ENCODE assay signal across 15 cellular contexts in the genomic region with DNA sequence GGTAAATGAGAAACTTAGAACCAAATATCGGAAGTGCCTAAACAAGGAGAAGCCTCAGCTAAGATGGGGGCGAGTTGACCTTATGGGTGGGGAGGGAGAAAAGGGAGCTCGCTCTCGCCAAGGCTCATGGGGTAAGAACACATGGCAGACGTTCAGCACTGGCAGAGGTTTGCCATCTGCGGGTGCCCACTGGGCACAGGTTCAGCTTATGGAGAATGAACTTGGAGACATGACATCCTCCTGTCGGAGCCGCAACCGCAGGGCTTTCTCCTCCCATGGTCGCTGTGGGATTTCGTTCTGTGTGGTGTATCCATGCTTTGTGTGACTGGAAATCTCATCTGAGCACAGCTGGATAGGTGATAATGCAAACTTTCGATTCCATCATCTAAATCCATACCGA.
"Had no signal": no experiment of that assay in that cellular context is flagged by ENCODE, and none has a peak within 500 bp of the region (broad histone marks: within the 10 kb centered on the region; RNA-seq: fewer than 3 reads in every experiment).

No MANE protein-coding gene starts in this region.

- ATAC-seq: esophagus mucosa; heart left ventricle; natural killer cell; right cardiac atrium; stimulated activated memory B cell treated with anti-CD40 and anti-IgM and Interleukin-4, amounts not matched to agents 10 μg/mL and 1 μg/mL and 100 μg/mL, for 72 hours had no signal

- H3K36me3 Mint-ChIP-seq: natural killer cell; stimulated activated memory B cell treated with anti-CD40 and anti-IgM and Interleukin-4, amounts not matched to agents 10 μg/mL and 1 μg/mL and 100 μg/mL, for 72 hours had no signal

- H3K4me1 Mint-ChIP-seq: natural killer cell; stimulated activated memory B cell treated with anti-CD40 and anti-IgM and Interleukin-4, amounts not matched to agents 10 μg/mL and 1 μg/mL and 100 μg/mL, for 72 hours had no signal

- H3K27ac Mint-ChIP-seq: natural killer cell; stimulated activated memory B cell treated with anti-CD40 and anti-IgM and Interleukin-4, amounts not matched to agents 10 μg/mL and 1 μg/mL and 100 μg/mL, for 72 hours; stimulated activated naive CD8-positive, alpha-beta T cell treated with anti-CD3 and anti-CD28 coated beads, Interleukin-15, Interleukin-2, amounts not matched to agents 100 ng/mL and 50 ng/mL, for 24 hours had no signal

- H3K4me3 Mint-ChIP-seq: natural killer cell; neural crest cell; stimulated activated memory B cell treated with anti-CD40 and anti-IgM and Interleukin-4, amounts not matched to agents 10 μg/mL and 1 μg/mL and 100 μg/mL, for 72 hours; stimulated activated naive CD8-positive, alpha-beta T cell treated with anti-CD3 and anti-CD28 coated beads, Interleukin-15, Interleukin-2, amounts not matched to agents 100 ng/mL and 50 ng/mL, for 24 hours had no signal

- H3K9me3 Mint-ChIP-seq: natural killer cell; neural crest cell; stimulated activated naive CD8-positive, alpha-beta T cell treated with anti-CD3 and anti-CD28 coated beads, Interleukin-15, Interleukin-2, amounts not matched to agents 100 ng/mL and 50 ng/mL, for 24 hours had no signal

- H3K27me3 Mint-ChIP-seq: stimulated activated naive CD8-positive, alpha-beta T cell treated with anti-CD3 and anti-CD28 coated beads, Interleukin-15, Interleukin-2, amounts not matched to agents 100 ng/mL and 50 ng/mL, for 24 hours had no signal

- DNase-seq: colonic mucosa; dermis blood vessel endothelial cell; hippocampal formation; mesendoderm; natural killer cell; right cardiac atrium; stimulated activated CD4-positive, alpha-beta T cell treated with anti-CD3 and anti-CD28 coated beads, Interleukin-15, amount 100 ng/mL, for 24 hours; stimulated activated CD4-positive, alpha-beta T cell treated with anti-CD3 and anti-CD28 coated beads, Interleukin-1b, Interleukin-23, amount 100 ng/mL, for 48 hours; stimulated activated CD4-positive, alpha-beta T cell treated with anti-CD3 and anti-CD28 coated beads, Interleukin-4, amount 100 ng/mL, for 24 hours; upper lobe of left lung had no signal
